ENCODE assay signal across 8 cellular contexts in genomic region chr10:3781458-3782098, GRCh38. TPM values are rescaled to one million over a fixed set of nuclear protein-coding genes. Genes with fewer than 3 reads are reported as not detected.
A peak's percentile ranks its signal among the peaks of the same experiment; 100 is the strongest.
DNase-seq lines count a peak whose midpoint lies in the region; ATAC-seq, FAIRE-seq and TF ChIP-seq lines count a peak whose summit lies in the region.

No MANE protein-coding gene starts in this region.

- H4K20me1 ChIP-seq in K562 (replicated peaks; ENCODE audit: control insufficient read depth, insufficient read depth, low read length), result peaks cover 46% of the 10 kb centered on the region

- peak in 1 of 2 experiments; percentile 14; a peak in 1 of 4 replicates for TF ChIP-seq RAD21 in K562 (CRISPR knock-in tag; conservative IDR thresholded peaks at IDR 0.05 in 1 of 2, IDR thresholded peaks at IDR 0.05 in 1 of 2)

- intact Hi-C loops in K562 (cut with micrococcal nuclease), result loop anchor here (5.0 kb wide), 1 partner anchor 114 kb away; no protein-coding TSS in a partner anchor

- no peak for TF ChIP-seq EP300 in K562 (IDR thresholded peaks at IDR 0.05; ENCODE audit: low read length)

- no peak overlapping the region for H3K4me2 ChIP-seq in K562 (ENCODE audit: insufficient read depth, low read length)

- H3K27me3 ChIP-seq in K562 (ENCODE audit: control insufficient read depth in 2 of 2, insufficient read depth in 2 of 2, low read length in 2 of 2), result no peaks in the 10 kb centered on the region
- H3K27me3 ChIP-seq in layer of hippocampus (ENCODE audit: control insufficient read depth, insufficient read depth, low read length), result no peaks in the 10 kb centered on the region

- peaks cover 16 to 34% of the 10 kb centered on the region in 2 experiments; a peak in 4 of 5 replicates for H3K4me1 ChIP-seq in K562 (replicated peaks in 1 of 2; ENCODE audit: control insufficient read depth in 2 of 2, insufficient read depth in 2 of 2, low read length in 2 of 2)

- no peak overlapping the region for H3K4me3 ChIP-seq in K562

- 95% methylated on average over 28 of the region's 30 CpGs for WGBS in K562 (ENCODE audit: insufficient coverage, low coverage, missing lambda C conversion rate)

- no peak overlapping the region for H3K27ac ChIP-seq in K562 (ENCODE audit: extremely low read depth, low read depth, low read length)
- H3K27ac ChIP-seq in layer of hippocampus (ENCODE audit: low read depth, low read length), result peak overlapping the region; percentile 97

- ATAC-seq in K562, result no peak

- no peaks in the 10 kb centered on the region for H3K9me3 ChIP-seq in K562 (replicated peaks; ENCODE audit: control insufficient read depth, insufficient read depth, low read depth, low read length)

- no TSS peak for BruUV-seq in K562 (replicated peaks; lab: Mats Ljungman, UMichigan)

- FAIRE-seq in K562 (lab: Jason Lieb, UNC), result no peak

- H3K36me3 ChIP-seq in K562 (ENCODE audit: control insufficient read depth, insufficient read depth, low read length), result peaks cover 60% of the 10 kb centered on the region

- in situ Hi-C loops in K562 (cut with MboI), result no loop called here

- H2AFZ ChIP-seq in K562 (ENCODE audit: low read depth, low read length), result no peak overlapping the region

- peaks cover 20% of the 10 kb centered on the region for H3K9me1 ChIP-seq in K562 (ENCODE audit: control insufficient read depth, insufficient read depth, low read length)

- CTCF ChIA-PET in K562 (lab: Yijun Ruan, JAX; ENCODE audit: low intra/inter-chr PET ratio), result no interaction called here

- TF ChIP-seq POLR2A in GM10847 (IDR thresholded peaks at IDR 0.05; ENCODE audit: extremely low read depth, insufficient read length) (peak; percentile 14), K562 (conservative IDR thresholded peaks at IDR 0.05) (no peak)

- DNase-seq in RPMI7951 (ENCODE audit: low read depth), result peak; percentile 78
- DNase-seq in K562 (ENCODE audit: extremely low read depth in 1 of 4, low spot score in 3 of 4), result no peak
- DNase-seq in superior temporal gyrus (ENCODE audit: extremely low spot score), result peak; percentile 40
- DNase-seq in germinal center (ENCODE audit: low spot score), result no peak
- no peak for DNase-seq in DMS79 (lab: John Stamatoyannopoulos, UW)
- no peak for DNase-seq in putamen (ENCODE audit: low spot score)

- POLR2A ChIA-PET in K562 (lab: Yijun Ruan, JAX), result interaction anchor here (1.5 to 3.3 kb wide), 2 partner anchors 17 to 19 kb away, joined by 4 to 17 read pairs; no protein-coding TSS in a partner anchor

- TF ChIP-seq CTCF in K562 (IDR thresholded peaks at IDR 0.05 in 2 of 3, conservative IDR thresholded peaks at IDR 0.05 in 1 of 3; ENCODE audit: insufficient read depth in 2 of 3, low read depth in 1 of 3, low read length in 3 of 3), result no peak

- peaks cover 53% of the 10 kb centered on the region for H3K79me2 ChIP-seq in K562 (ENCODE audit: control insufficient read depth, insufficient read depth, low read length)

- H3K9ac ChIP-seq in K562 (ENCODE audit: insufficient read depth in 1 of 2, low read depth in 2 of 2, low read length in 2 of 2), result 0 out of 4 replicates have a peak overlapping the region, but pooled peaks of 1 of the 2 experiments have one; percentile 3

TF ChIP-seq in K562, 482 proteins besides CTCF, POLR2A, EP300 and RAD21:
- TF ChIP-seq BRCA1 (IDR thresholded peaks at IDR 0.05) (no peak), BRCA1 (CRISPR knock-in tag; IDR thresholded peaks at IDR 0.05) (peak; percentile 91; the same call in 1 of the 2 replicates), RBM22 (IDR thresholded peaks at IDR 0.05; ENCODE audit: low read depth, low read length, poor library complexity, severe bottlenecking) (peak; percentile 62), SMARCC2 (IDR thresholded peaks at IDR 0.05; ENCODE audit: low read depth) (no peak), ZNF740 (CRISPR knock-in tag; IDR thresholded peaks at IDR 0.05) (no peak), ZNF740 (tag; IDR thresholded peaks at IDR 0.05) (no peak), POLR2G (IDR thresholded peaks at IDR 0.05; ENCODE audit: low read depth, low read length) (peak; percentile 67), CUX1 (CRISPR knock-in tag; IDR thresholded peaks at IDR 0.05) (no peak), RBFOX2 (IDR thresholded peaks at IDR 0.05; ENCODE audit: low read depth, low read length) (peak; percentile 73), ZBTB33 (CRISPR knock-in tag; IDR thresholded peaks at IDR 0.05) (0 out of 2 replicates have a peak, but pooled peaks have one; percentile 37)

RNA-seq across cellular contexts. Expression of gene KLF6, which starts 3.4 kb away (rescaled TPM):
- total RNA-seq in RPMI7951 (2014; rRNA removed; shearing (Covaris generic)), result 20.3 and 23.3 TPM in 2 replicates
- 54.5 and 86.4 TPM in 2 replicates for total RNA-seq in K562 (2011; cell fraction: chromatin; rRNA removed; ENCODE audit: low replicate concordance)
- 136 and 139 TPM in 2 replicates for total RNA-seq in K562 (2011; cell fraction: nucleolus; rRNA removed)
- 92.4 and 113 TPM in 2 replicates for total RNA-seq in K562 (2011; cell fraction: nucleoplasm; rRNA removed)
- total RNA-seq in K562 (2014; rRNA removed), result 6.9 and 10.3 TPM in 2 replicates
- total RNA-seq in K562 (2014; rRNA removed; fragmentation: Illumina TruSeq; extraction: Trizol), result 7.4 and 8.0 TPM in 2 replicates
- total RNA-seq in K562 (2015; rRNA removed; fragmentation: Illumina TruSeq; extraction: Trizol), result 4.5 TPM in 2 replicates
- 23.9 and 25.2 TPM in 2 replicates for total RNA-seq in K562 (2021)
- polyA plus RNA-seq in K562 (2011; rRNA removed), result 11.7 and 19.1 TPM in 2 replicates
- 6.6 and 12.0 TPM in 2 replicates for polyA plus RNA-seq in K562 (2011; cell fraction: cytosol; rRNA removed)
- polyA plus RNA-seq in K562 (2011; cell fraction: nucleus; rRNA removed), result 52.6 and 53.4 TPM in 2 replicates
- polyA plus RNA-seq in K562 (2012), result 14.7 and 29.2 TPM in 2 replicates
- polyA plus RNA-seq in K562 (2014; fragmentation: Illumina TruSeq; extraction: Trizol), result 11.1 and 12.6 TPM in 2 replicates
- 1 to 10 TPM; 3.2 to 3.7 TPM for polyA plus RNA-seq in K562 (2014; fragmentation: Nextera tagmentation; extraction: Ambion mirVana)
- polyA plus RNA-seq in K562 (2014; rRNA removed), result 8.6 and 10.2 TPM in 2 replicates
- polyA minus RNA-seq in K562 (2011; rRNA and poly(A)+ RNA removed), result 33.0 and 43.0 TPM in 2 replicates
- polyA minus RNA-seq in K562 (2011; cell fraction: cytosol; rRNA and poly(A)+ RNA removed), result 10.3 and 16.2 TPM in 2 replicates
- polyA minus RNA-seq in K562 (2011; cell fraction: nucleus; rRNA and poly(A)+ RNA removed), result 87.2 and 133 TPM in 2 replicates

Comparison
In these comparisons a context has a peak if more than half of its experiments do, and no peak if none do; other contexts are left out.
1. DNase-seq: peak in RPMI7951 (single experiment) and superior temporal gyrus (single experiment); none in K562 (0 of 4), germinal center (single experiment), DMS79 (single experiment) and putamen (single experiment).